Comparison of ENCODE assay signal across 18 cellular contexts in the genomic region with DNA sequence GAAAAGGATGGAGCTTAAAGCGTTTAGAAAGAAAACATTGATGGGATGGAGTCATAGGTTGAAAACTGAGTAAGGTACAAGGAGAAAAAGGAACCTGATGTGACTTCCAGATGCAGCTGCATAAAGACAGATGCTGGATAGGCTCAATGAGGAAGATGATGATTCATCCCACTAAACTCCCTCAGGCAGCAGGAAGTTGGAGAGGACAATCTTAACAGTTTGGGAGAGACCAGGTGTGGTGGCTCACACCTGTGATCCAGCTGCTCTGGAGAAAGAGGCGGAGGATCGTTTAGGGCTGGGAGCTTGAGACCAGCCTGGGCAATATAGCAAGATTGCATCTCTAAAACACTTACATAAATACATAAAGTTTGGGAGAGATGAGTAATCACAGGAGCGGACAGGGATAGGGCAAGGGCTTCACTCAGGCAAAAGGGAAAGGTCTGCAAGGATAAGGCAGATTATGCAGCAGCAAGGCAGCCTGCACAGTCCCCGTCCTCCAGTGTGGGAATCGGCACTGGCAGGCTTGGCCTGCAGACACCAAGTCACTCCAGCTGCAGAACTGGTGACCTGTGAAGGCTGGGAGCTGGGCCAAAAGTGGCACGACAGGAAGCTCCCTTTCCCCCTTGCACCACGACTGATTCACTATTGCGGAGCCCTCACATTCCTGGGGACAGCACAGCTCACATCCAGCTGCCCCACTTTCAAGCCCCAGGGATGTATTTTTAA.
DNase-seq lines count a peak whose midpoint lies in the region; ATAC-seq and TF ChIP-seq lines count a peak whose summit lies in the region.
"Had no signal": no experiment of that assay in that cellular context is flagged by ENCODE, and none has a peak within 500 bp of the region (broad histone marks: within the 10 kb centered on the region; RNA-seq: fewer than 3 reads in every experiment).

No MANE protein-coding gene starts in this region.

- no peak overlapping the region for H3K4me3 ChIP-seq in psoas muscle
- no peak overlapping the region for H3K4me3 ChIP-seq in ovary
- H3K4me3 ChIP-seq: body of pancreas, SK-N-MC, upper lobe of left lung had no signal

- no peak for TF ChIP-seq EP300 in ovary (IDR thresholded peaks at IDR 0.05)

- no peak for TF ChIP-seq CTCF in psoas muscle (IDR thresholded peaks at IDR 0.05)
- TF ChIP-seq CTCF in ovary (IDR thresholded peaks at IDR 0.05), result no peak

- intact Hi-C loops in Right ventricle myocardium superior (cut with DNase I), result no loop called here
- intact Hi-C loops in psoas muscle (cut with DNase I), result no loop called here
- intact Hi-C loops in ovary (cut with DNase I), result no loop called here

- H3K4me1 ChIP-seq in psoas muscle, result peaks cover 8% of the 10 kb centered on the region
- no peaks in the 10 kb centered on the region for H3K4me1 ChIP-seq in ovary (ENCODE audit: insufficient read depth)
- H3K4me1 ChIP-seq: body of pancreas, upper lobe of left lung had no signal

- H3K36me3 ChIP-seq in psoas muscle (ENCODE audit: insufficient read depth in 1 of 2, low read depth in 1 of 2) (no peaks in the 10 kb centered on the region), ovary (no peaks in the 10 kb centered on the region)
- H3K36me3 ChIP-seq: upper lobe of left lung had no signal

- H3K27ac ChIP-seq in psoas muscle, result no peak overlapping the region
- no peak overlapping the region for H3K27ac ChIP-seq in ovary
- H3K27ac ChIP-seq: body of pancreas, SK-N-MC, upper lobe of left lung had no signal

- WGBS in psoas muscle, 3 donors, result 38 to 41% (median 40%) methylated on average over 9 of the region's 9 CpGs
- 60 to 66% (median 63%) methylated on average over 9 of the region's 9 CpGs for WGBS in ovary, 3 donors

- TF ChIP-seq POLR2A in ovary (IDR thresholded peaks at IDR 0.05), result no peak

- DNase-seq in NCI-H1092 treated with DMSO at 0.1 percent for 48 hours (lab: John Stamatoyannopoulos, UW) (peak; percentile 1), NCI-H1092 (lab: John Stamatoyannopoulos, UW) (no peak), NCI-H69 (lab: John Stamatoyannopoulos, UW) (peak; percentile 72), Right ventricle myocardium superior (peak; percentile 56), psoas muscle (no peak), ovary (no peak), islet precursor cell (no peak)
- DNase-seq in activated CD4-positive, alpha-beta T cell treated with anti-CD3 and anti-CD28 coated beads, Interleukin-2, amount 50 U/mL, for 1 hour, result no peak
- DNase-seq: activated CD4-positive, alpha-beta memory T cell treated with anti-CD3 and anti-CD28 coated beads for 36 hours; activated T-cell treated with anti-CD3 and anti-CD28 coated beads, Interleukin-2, amount 50 U/mL, for 72 hours; CD4-positive, CD25-positive, alpha-beta regulatory T cell; dermis blood vessel endothelial cell; NCI-H1417; NCI-H2227 treated with DMSO at 0.1 percent for 48 hours; stimulated activated naive B cell treated with anti-CD40 and anti-IgM and Interleukin-4, amounts not matched to agents 10 μg/mL and 1 μg/mL and 100 μg/mL, for 72 hours had no signal

- H3K9me3 ChIP-seq in psoas muscle (no peaks in the 10 kb centered on the region), ovary (no peaks in the 10 kb centered on the region)
- H3K9me3 ChIP-seq: body of pancreas, upper lobe of left lung had no signal

- ATAC-seq in Right ventricle myocardium superior (ENCODE audit: poor library complexity) (peak; percentile 82), psoas muscle (peak in 3 of 4 donors; percentile 19 to 77 (median 37))
- ATAC-seq: activated T-cell treated with anti-CD3 and anti-CD28 coated beads, Interleukin-2, amount 50 U/mL, for 72 hours; body of pancreas; stimulated activated naive B cell treated with anti-CD40 and anti-IgM and Interleukin-4, amounts not matched to agents 10 μg/mL and 1 μg/mL and 100 μg/mL, for 72 hours had no signal

- H3K27me3 ChIP-seq in psoas muscle (ENCODE audit: insufficient read depth in 3 of 3, low read length in 2 of 3), result no peaks in the 10 kb centered on the region
- H3K27me3 ChIP-seq in ovary, result no peaks in the 10 kb centered on the region
- H3K27me3 ChIP-seq: body of pancreas, upper lobe of left lung had no signal

Comparison
In these comparisons a context has a peak if more than half of its experiments do, and no peak if none do; other contexts are left out.
1. DNase-seq: peak in NCI-H1092 treated with DMSO at 0.1 percent for 48 hours (single experiment), NCI-H69 (single experiment) and Right ventricle myocardium superior (single experiment); none in NCI-H1092 (single experiment), psoas muscle (0 of 2), ovary (0 of 5), islet precursor cell (single experiment) and activated CD4-positive, alpha-beta T cell treated with anti-CD3 and anti-CD28 coated beads, Interleukin-2, amount 50 U/mL, for 1 hour (single experiment).